In the genomic region with DNA sequence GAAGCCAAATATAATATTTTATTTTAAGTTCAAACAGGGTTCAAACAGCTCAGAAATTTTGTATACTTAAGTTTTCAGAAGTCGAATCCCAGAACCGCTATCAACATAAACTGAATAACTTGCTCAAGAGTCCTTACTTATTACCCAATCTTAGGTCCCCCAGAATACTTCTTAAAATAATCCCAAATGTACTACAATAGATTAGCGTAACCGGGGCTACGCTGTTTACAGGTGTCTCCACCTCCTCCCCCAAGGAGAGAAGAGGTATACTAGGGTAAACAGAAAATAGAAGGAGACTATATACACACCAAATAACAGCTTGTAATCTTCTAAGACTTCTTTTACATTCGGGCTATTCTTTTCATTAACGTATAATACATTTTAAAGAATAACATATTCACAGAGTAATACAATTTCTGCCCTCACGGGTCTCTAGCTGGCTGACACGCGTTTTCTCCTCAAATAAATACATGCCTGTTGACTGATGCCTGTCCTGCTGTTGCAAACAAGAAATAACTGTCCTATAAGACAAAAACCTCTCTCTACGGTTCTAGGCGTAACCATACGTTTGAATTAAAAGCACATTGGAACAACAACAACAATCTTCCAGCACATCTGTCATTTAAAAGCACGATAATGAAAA, we compare ENCODE assay signal across 8 cellular contexts. TPM values are rescaled to one million over a fixed set of nuclear protein-coding genes. Genes with fewer than 3 reads are reported as not detected.
A peak's percentile ranks its signal among the peaks of the same experiment; 100 is the strongest.
DNase-seq lines count a peak whose midpoint lies in the region; ATAC-seq, FAIRE-seq and TF ChIP-seq lines count a peak whose summit lies in the region.

No MANE protein-coding gene starts in this region.

- no peak for FAIRE-seq in endothelial cell of umbilical vein (lab: Jason Lieb, UNC)

- H3K36me3 ChIP-seq in right atrium auricular region (no peaks in the 10 kb centered on the region), RWPE2 (ENCODE audit: low read depth) (no peaks in the 10 kb centered on the region), endothelial cell of umbilical vein (ENCODE audit: control insufficient read depth in 2 of 2, extremely low read depth in 1 of 2, insufficient read depth in 2 of 2, low read length in 2 of 2) (no peaks in the 10 kb centered on the region), neural cell (ENCODE audit: insufficient read depth, low read length) (no peaks in the 10 kb centered on the region)

- no peak for TF ChIP-seq EP300 in neural cell (conservative IDR thresholded peaks at IDR 0.05; ENCODE audit: poor library complexity, severe bottlenecking)

- peak overlapping the region; percentile 91 for H3K4me2 ChIP-seq in endothelial cell of umbilical vein (ENCODE audit: insufficient read depth, low read length)
- H3K4me2 ChIP-seq in neural cell (ENCODE audit: low read length) = peak overlapping the region; percentile 56

- CTCF ChIA-PET in endothelial cell of umbilical vein (lab: Charles Lee) = interaction anchor here (1.0 to 4.3 kb wide), 7 partner anchors 8 to 78 kb away, joined by 3 to 29 read pairs (median 6); a partner anchor contains a TSS

- H3K4me3 ChIP-seq in right atrium auricular region (peak overlapping the region; percentile 86 to 97), RWPE2 (ENCODE audit: severe bottlenecking) (peak overlapping the region; percentile 46), endothelial cell of umbilical vein (replicated peaks in 1 of 3; ENCODE audit: insufficient read depth in 1 of 3, low read depth in 1 of 3, low read length in 3 of 3) (peak overlapping the region; percentile 85 to 91 (median 89)), neural cell (ENCODE audit: low read length) (peak overlapping the region; percentile 73)

- no peaks in the 10 kb centered on the region for H3K9me3 ChIP-seq in right atrium auricular region
- H3K9me3 ChIP-seq in RWPE2 (ENCODE audit: severe bottlenecking) = no peaks in the 10 kb centered on the region
- H3K9me3 ChIP-seq in endothelial cell of umbilical vein (replicated peaks; ENCODE audit: control insufficient read depth, insufficient read depth, low read length) = no peaks in the 10 kb centered on the region
- H3K9me3 ChIP-seq in neural cell (ENCODE audit: low read length) = no peaks in the 10 kb centered on the region

- H3K9ac ChIP-seq in endothelial cell of umbilical vein (replicated peaks; ENCODE audit: extremely low read depth, insufficient read depth, low read length) (peak overlapping the region; percentile 73), neural cell (ENCODE audit: low read length) (peak overlapping the region; percentile 83)

- no peaks in the 10 kb centered on the region for H3K27me3 ChIP-seq in right atrium auricular region
- H3K27me3 ChIP-seq in RWPE2 (ENCODE audit: insufficient read depth, poor library complexity, severe bottlenecking) = no peaks in the 10 kb centered on the region
- H3K27me3 ChIP-seq in endothelial cell of umbilical vein (ENCODE audit: control insufficient read depth in 2 of 2, insufficient read depth in 2 of 2, low read length in 2 of 2) = no peaks in the 10 kb centered on the region
- no peaks in the 10 kb centered on the region for H3K27me3 ChIP-seq in neural cell (ENCODE audit: insufficient read depth, low read depth, low read length)

- H2AFZ ChIP-seq in endothelial cell of umbilical vein (ENCODE audit: low read depth, low read length) = peak overlapping the region; percentile 1
- H2AFZ ChIP-seq in neural cell (ENCODE audit: low read depth, low read length) = peak overlapping the region; percentile 11

- BruUV-seq in endothelial cell of umbilical vein (replicated peaks; lab: Mats Ljungman, UMichigan) = TSS peak; percentile 34

- H3K79me2 ChIP-seq in endothelial cell of umbilical vein (ENCODE audit: control insufficient read depth, insufficient read depth, low read length) (peaks cover 49% of the 10 kb centered on the region), neural cell (replicated peaks; ENCODE audit: insufficient read depth, low read length) (peaks cover 27% of the 10 kb centered on the region)

- no peaks in the 10 kb centered on the region for H3K9me1 ChIP-seq in endothelial cell of umbilical vein (replicated peaks; ENCODE audit: control insufficient read depth, extremely low read depth, insufficient read depth, low read length)

- peak overlapping the region; percentile 99 to 100 for H3K27ac ChIP-seq in right atrium auricular region
- peak overlapping the region; percentile 61 for H3K27ac ChIP-seq in RWPE2 (ENCODE audit: poor library complexity, severe bottlenecking)
- H3K27ac ChIP-seq in endothelial cell of umbilical vein (ENCODE audit: insufficient read depth, low read depth, low read length) = peak overlapping the region; percentile 47
- H3K27ac ChIP-seq in neural cell (ENCODE audit: low read length) = peak overlapping the region; percentile 82

- TF ChIP-seq POLR2A in endothelial cell of umbilical vein (IDR thresholded peaks at IDR 0.05; ENCODE audit: low read depth, low read length) = no peak

- no peak for TF ChIP-seq RAD21 in neural cell (conservative IDR thresholded peaks at IDR 0.05)

- DNase-seq in right atrium auricular region (ENCODE audit: low spot score) (no peak), Right ventricle myocardium superior (no peak), RWPE2 (ENCODE audit: low spot score) (no peak), endothelial cell of umbilical vein (ENCODE audit: low read depth, low spot score) (peak; percentile 55), NCI-H2081 (lab: John Stamatoyannopoulos, UW) (no peak)

- H3K9me2 ChIP-seq in neural cell (ENCODE audit: insufficient read depth, low read length) = no peaks in the 10 kb centered on the region

- H3K4me1 ChIP-seq in right atrium auricular region (peaks cover 0 to 5% of the 10 kb centered on the region in 2 donors), RWPE2 (ENCODE audit: insufficient read depth, poor library complexity, severe bottlenecking) (peaks cover 31% of the 10 kb centered on the region), endothelial cell of umbilical vein (ENCODE audit: control insufficient read depth, extremely low read depth, insufficient read depth, low read length) (peaks cover 36% of the 10 kb centered on the region)

- intact Hi-C loops in Right ventricle myocardium superior (cut with DNase I) (no loop called here), endothelial cell of umbilical vein (cut with micrococcal nuclease) (loop anchor here (5.0 kb wide), 1 partner anchor 59 kb away; no protein-coding TSS in a partner anchor)

- no peaks in the 10 kb centered on the region for H4K20me1 ChIP-seq in endothelial cell of umbilical vein (replicated peaks; ENCODE audit: control insufficient read depth, extremely low read depth, insufficient read depth, low read length)
- no peaks in the 10 kb centered on the region for H4K20me1 ChIP-seq in neural cell (ENCODE audit: insufficient read depth)

- dilution Hi-C loops in endothelial cell of umbilical vein (cut with MboI; ENCODE audit: extremely low pct_ligation_motif_present, low sequenced_read_pairs) = no loop called here

- H3F3A ChIP-seq in neural cell (ENCODE audit: insufficient read depth, low read length, poor library complexity, severe bottlenecking) = no peaks in the 10 kb centered on the region

- ATAC-seq in Right ventricle myocardium superior (ENCODE audit: poor library complexity) (no peak), RWPE2 (ENCODE audit: low read depth) (no peak), HG03571 (IDR thresholded peaks at IDR 0.05; ENCODE audit: unreplicated experiment) (no peak), HG02610 (IDR thresholded peaks at IDR 0.05; ENCODE audit: unreplicated experiment) (no peak)

- TF ChIP-seq CTCF in right atrium auricular region (IDR thresholded peaks at IDR 0.05) (no peak), RWPE2 (IDR thresholded peaks at IDR 0.05; ENCODE audit: poor library complexity, severe bottlenecking) (no peak), endothelial cell of umbilical vein (IDR thresholded peaks at IDR 0.05; ENCODE audit: extremely low read depth in 1 of 2, insufficient read depth in 1 of 2, low read depth in 1 of 2, low read length in 2 of 2) (no peak), neural cell (IDR thresholded peaks at IDR 0.05; ENCODE audit: poor library complexity, severe bottlenecking) (no peak)

- POLR2A ChIA-PET in endothelial cell of umbilical vein (lab: Charles Lee) = interaction anchor here (0.7 kb wide), 2 partner anchors 41 to 79 kb away, joined by 3 read pairs; no protein-coding TSS in a partner anchor

TF ChIP-seq in endothelial cell of umbilical vein, 7 proteins besides CTCF, POLR2A, EP300 and RAD21 (continues in another document):
- no peak for TF ChIP-seq POLR2AphosphoS5 (IDR thresholded peaks at IDR 0.05; ENCODE audit: insufficient read depth, low read depth, low read length)
- TF ChIP-seq, protein P1, sequence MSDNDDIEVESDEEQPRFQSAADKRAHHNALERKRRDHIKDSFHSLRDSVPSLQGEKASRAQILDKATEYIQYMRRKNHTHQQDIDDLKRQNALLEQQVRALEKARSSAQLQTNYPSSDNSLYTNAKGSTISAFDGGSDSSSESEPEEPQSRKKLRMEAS (IDR thresholded peaks at IDR 0.05; ENCODE audit: insufficient read depth, insufficient read length) = no peak
- no peak for TF ChIP-seq MYC (IDR thresholded peaks at IDR 0.05; ENCODE audit: low read depth, low read length)
- no peak for TF ChIP-seq JUN (IDR thresholded peaks at IDR 0.05; ENCODE audit: borderline replicate concordance, insufficient read depth, insufficient read length, low read depth)

TF ChIP-seq in neural cell, 6 proteins besides CTCF, POLR2A, EP300 and RAD21:
- peak; percentile 36 for TF ChIP-seq MXI1 (conservative IDR thresholded peaks at IDR 0.05; ENCODE audit: poor library complexity, severe bottlenecking)
- no peak for TF ChIP-seq POLR2AphosphoS5 (IDR thresholded peaks at IDR 0.05)
TF ChIP-seq in neural cell: peak in this region for 1.

RNA-seq across cellular contexts. Expression of a gene that starts 1.3 kb away (rescaled TPM):
- total RNA-seq in right atrium auricular region (10 to 100 TPM; 15.2 to 19.4 TPM), Right ventricle myocardium superior (11.8 TPM), endothelial cell of umbilical vein (22.2 and 25.2 TPM in 2 replicates)
- polyA plus RNA-seq in endothelial cell of umbilical vein (4.7 and 5.7 TPM in 2 replicates), neural cell (7.5 and 10.5 TPM in 2 replicates)
- polyA plus RNA-seq in endothelial cell of umbilical vein (2011; cell fraction: cytosol; rRNA removed) = 5.7 and 6.2 TPM in 2 replicates
- polyA plus RNA-seq in endothelial cell of umbilical vein (2011; cell fraction: nucleus; rRNA removed) = 16.9 and 18.2 TPM in 2 replicates
- 12.7 and 15.3 TPM in 2 replicates for polyA plus RNA-seq in endothelial cell of umbilical vein (2012)
- polyA minus RNA-seq in endothelial cell of umbilical vein (39.9 and 47.8 TPM in 2 replicates), neural cell (52.6 and 53.5 TPM in 2 replicates)
- polyA minus RNA-seq in endothelial cell of umbilical vein (2011; cell fraction: cytosol; rRNA and poly(A)+ RNA removed) = 16.8 TPM
- 84.6 and 116 TPM in 2 replicates for polyA minus RNA-seq in endothelial cell of umbilical vein (2011; cell fraction: nucleus; rRNA and poly(A)+ RNA removed)

Comparison
In these comparisons a context has a peak if more than half of its experiments do, and no peak if none do; other contexts are left out.
1. H3K27ac ChIP-seq: peak in every context shown above with its lines; median percentile 100 in right atrium auricular region; 82 in neural cell; 61 in RWPE2; 47 in endothelial cell of umbilical vein.